In the genomic region with DNA sequence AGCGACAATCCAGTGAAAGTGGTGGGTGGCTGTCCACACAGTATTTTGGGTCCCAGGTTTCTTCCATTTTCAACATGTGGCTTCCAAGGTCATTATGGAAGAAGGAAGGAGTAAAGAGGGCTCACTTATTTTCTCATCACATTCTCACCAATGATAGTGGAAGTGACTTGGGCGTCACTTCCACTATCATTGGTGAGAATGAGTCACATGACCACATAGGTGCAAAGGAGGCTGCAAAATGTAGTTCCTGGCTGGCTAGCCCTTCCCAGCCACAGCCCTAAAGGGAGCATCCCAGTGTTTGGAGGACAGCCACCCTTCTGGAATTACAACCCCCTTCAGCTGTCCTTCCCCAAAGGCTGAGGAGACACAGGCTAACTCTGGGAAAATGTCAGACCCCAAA, we compare ENCODE assay signal across 28 cellular contexts.
"Had no signal": no experiment of that assay in that cellular context is flagged by ENCODE, and none has a peak within 500 bp of the region (broad histone marks: within the 10 kb centered on the region; RNA-seq: fewer than 3 reads in every experiment).

No MANE protein-coding gene starts in this region.

- H3K4me1 Mint-ChIP-seq: activated naive CD4-positive, alpha-beta T cell treated with anti-CD3 and anti-CD28 coated beads, Interleukin-2, amount 50 U/mL, for 24 hours; activated naive CD8-positive, alpha-beta T cell treated with anti-CD3 and anti-CD28 coated beads, Interleukin-2, amount 50 U/mL, for 24 hours had no signal

- H3K27ac ChIP-seq: adrenal gland, body of pancreas, esophagus squamous epithelium had no signal

- H3K4me3 ChIP-seq: adrenal gland, body of pancreas, esophagus squamous epithelium, gastroesophageal sphincter, heart right ventricle had no signal

- H3K27me3 Mint-ChIP-seq: activated CD8-positive, alpha-beta T cell treated with anti-CD3 and anti-CD28 coated beads for 36 hours; activated naive CD4-positive, alpha-beta T cell treated with anti-CD3 and anti-CD28 coated beads, Interleukin-2, amount 50 U/mL, for 24 hours; activated naive CD8-positive, alpha-beta T cell treated with anti-CD3 and anti-CD28 coated beads for 36 hours; activated naive CD8-positive, alpha-beta T cell treated with anti-CD3 and anti-CD28 coated beads, Interleukin-2, amount 50 U/mL, for 24 hours; activated T-helper 17 cell treated with anti-CD3 and anti-CD28 coated beads, Interleukin-2, amount 50 U/mL, for 72 hours; effector memory CD8-positive, alpha-beta T cell; T-helper 17 cell had no signal

- DNase-seq: activated CD4-positive, alpha-beta T cell treated with anti-CD3 and anti-CD28 coated beads, Interleukin-2, amount 50 U/mL, for 1 hour; activated CD8-positive, alpha-beta memory T cell treated with anti-CD3 and anti-CD28 coated beads for 24 hours; activated effector memory CD4-positive, alpha-beta T cell treated with Interleukin-2 at 50 U/mL for 16 hours; activated gamma-delta T cell treated with Interleukin-2 at 50 U/mL for 16 hours; activated naive CD4-positive, alpha-beta T cell treated with Interleukin-2 at 50 U/mL for 16 hours; activated T-cell treated with anti-CD3 and anti-CD28 coated beads, Interleukin-2, amount 50 U/mL, for 4 hours; amygdala; aorta; body of pancreas; caudate nucleus; cortex of kidney; effector CD4-positive, alpha-beta T cell; effector memory CD8-positive, alpha-beta T cell; esophagus squamous epithelium; foreskin melanocyte; heart right ventricle; T-helper 1 cell; T-helper 17 cell had no signal

- ATAC-seq: activated CD4-positive, CD25-positive, alpha-beta regulatory T cell treated with anti-CD3 and anti-CD28 coated beads, Interleukin-2, amount 50 U/mL, for 24 hours; activated T-cell treated with anti-CD3 and anti-CD28 coated beads, Interleukin-2, amount 50 U/mL, for 4 hours; activated T-helper 17 cell treated with anti-CD3 and anti-CD28 coated beads, Interleukin-2, amount 50 U/mL, for 72 hours; body of pancreas; gastroesophageal sphincter; heart right ventricle; T-helper 17 cell had no signal

- H3K36me3 Mint-ChIP-seq: activated naive CD8-positive, alpha-beta T cell treated with anti-CD3 and anti-CD28 coated beads for 36 hours had no signal

- H3K4me3 Mint-ChIP-seq: activated CD8-positive, alpha-beta T cell treated with anti-CD3 and anti-CD28 coated beads for 36 hours; activated naive CD4-positive, alpha-beta T cell treated with anti-CD3 and anti-CD28 coated beads, Interleukin-2, amount 50 U/mL, for 24 hours; activated naive CD8-positive, alpha-beta T cell treated with anti-CD3 and anti-CD28 coated beads for 36 hours; activated naive CD8-positive, alpha-beta T cell treated with anti-CD3 and anti-CD28 coated beads, Interleukin-2, amount 50 U/mL, for 24 hours; activated T-cell treated with anti-CD3 and anti-CD28 coated beads, Interleukin-2, amount 50 U/mL, for 4 hours; activated T-helper 17 cell treated with anti-CD3 and anti-CD28 coated beads, Interleukin-2, amount 50 U/mL, for 72 hours; effector memory CD8-positive, alpha-beta T cell; T-helper 17 cell; T-helper 2 cell treated with Interferon-gamma antibody and Interleukin-4, amounts not matched to agents 5 μg/mL and 100 μg/mL, for 36 hours had no signal

- H3K27ac Mint-ChIP-seq: activated CD8-positive, alpha-beta T cell treated with anti-CD3 and anti-CD28 coated beads for 36 hours; activated naive CD4-positive, alpha-beta T cell treated with anti-CD3 and anti-CD28 coated beads, Interleukin-2, amount 50 U/mL, for 24 hours; activated naive CD8-positive, alpha-beta T cell treated with anti-CD3 and anti-CD28 coated beads for 36 hours; activated naive CD8-positive, alpha-beta T cell treated with anti-CD3 and anti-CD28 coated beads, Interleukin-2, amount 50 U/mL, for 24 hours; activated T-helper 17 cell treated with anti-CD3 and anti-CD28 coated beads, Interleukin-2, amount 50 U/mL, for 72 hours; effector memory CD8-positive, alpha-beta T cell; T-helper 17 cell; T-helper 2 cell treated with Interferon-gamma antibody and Interleukin-4, amounts not matched to agents 5 μg/mL and 100 μg/mL, for 36 hours had no signal

- H3K36me3 ChIP-seq: adrenal gland, esophagus squamous epithelium, gastroesophageal sphincter, heart right ventricle had no signal

- H3K4me1 ChIP-seq: body of pancreas had no signal

- H3K9me3 Mint-ChIP-seq: activated CD8-positive, alpha-beta T cell treated with anti-CD3 and anti-CD28 coated beads for 36 hours; activated naive CD4-positive, alpha-beta T cell treated with anti-CD3 and anti-CD28 coated beads, Interleukin-2, amount 50 U/mL, for 24 hours; activated naive CD8-positive, alpha-beta T cell treated with anti-CD3 and anti-CD28 coated beads for 36 hours; activated naive CD8-positive, alpha-beta T cell treated with anti-CD3 and anti-CD28 coated beads, Interleukin-2, amount 50 U/mL, for 24 hours; activated T-cell treated with anti-CD3 and anti-CD28 coated beads, Interleukin-2, amount 50 U/mL, for 4 hours; activated T-helper 17 cell treated with anti-CD3 and anti-CD28 coated beads, Interleukin-2, amount 50 U/mL, for 72 hours; effector memory CD8-positive, alpha-beta T cell; T-helper 2 cell treated with Interferon-gamma antibody and Interleukin-4, amounts not matched to agents 5 μg/mL and 100 μg/mL, for 36 hours had no signal

- H3K9me3 ChIP-seq: adrenal gland, body of pancreas, esophagus squamous epithelium, gastroesophageal sphincter had no signal

- FAIRE-seq: colon had no signal

- H3K27me3 ChIP-seq: adrenal gland, body of pancreas, esophagus squamous epithelium, gastroesophageal sphincter, heart right ventricle had no signal
